Comparison of ENCODE assay signal across 1 cellular context in genomic region chr18:24051256-24051947, GRCh38.
A peak's percentile ranks its signal among the peaks of the same experiment; 100 is the strongest.
TF ChIP-seq lines count a peak whose summit lies in the region.

No MANE protein-coding gene starts in this region.

TF ChIP-seq in HepG2, 621 proteins besides CTCF, POLR2A, EP300 and RAD21 (continued from another document and continues in another):
- TF ChIP-seq HNF4G (IDR thresholded peaks at IDR 0.05; ENCODE audit: borderline replicate concordance, low read depth, low read length) (0 out of 2 replicates have a peak, but pooled peaks have one; percentile 25), HNF4G (CRISPR knock-in tag; IDR thresholded peaks at IDR 0.05; ENCODE audit: borderline replicate concordance, low read depth) (0 out of 2 replicates have a peak, but pooled peaks have one; percentile 39), MEF2D (CRISPR knock-in tag; IDR thresholded peaks at IDR 0.05) (no peak), RARA (CRISPR knock-in tag; IDR thresholded peaks at IDR 0.05) (peak; percentile 77; the same call in 1 of the 2 replicates), ZNF883 (CRISPR knock-in tag; IDR thresholded peaks at IDR 0.05; ENCODE audit: not compliant biosample characterization) (no peak), NFYB (CRISPR knock-in tag; IDR thresholded peaks at IDR 0.05) (no peak), ISX (CRISPR knock-in tag; conservative IDR thresholded peaks at IDR 0.05) (no peak), MBD4 (IDR thresholded peaks at IDR 0.05; ENCODE audit: borderline replicate concordance, low read length) (no peak), ZNF75D (CRISPR knock-in tag; IDR thresholded peaks at IDR 0.05; ENCODE audit: borderline replicate concordance) (no peak), TRIM24 (CRISPR knock-in tag; IDR thresholded peaks at IDR 0.05) (no peak), TFAP4 (IDR thresholded peaks at IDR 0.05; ENCODE audit: borderline replicate concordance, low read depth) (peak; percentile 26; the same call in 1 of the 2 replicates), MEIS2 (CRISPR knock-in tag; IDR thresholded peaks at IDR 0.05) (no peak), ZNF260 (CRISPR knock-in tag; IDR thresholded peaks at IDR 0.05; ENCODE audit: borderline replicate concordance, low read depth) (no peak), NFE2 (CRISPR knock-in tag; IDR thresholded peaks at IDR 0.05) (no peak), MAF1 (CRISPR knock-in tag; IDR thresholded peaks at IDR 0.05; ENCODE audit: borderline replicate concordance) (no peak; the same call in 1 of the 2 replicates), MAX (IDR thresholded peaks at IDR 0.05) (peak; percentile 62), HOXA9 (CRISPR knock-in tag; IDR thresholded peaks at IDR 0.05; ENCODE audit: borderline replicate concordance) (peak; percentile 38; the same call in 1 of the 2 replicates), ZNF557 (CRISPR knock-in tag; IDR thresholded peaks at IDR 0.05) (no peak), NFATC3 (CRISPR knock-in tag; IDR thresholded peaks at IDR 0.05) (no peak), MED1 (CRISPR knock-in tag; IDR thresholded peaks at IDR 0.05) (peak; percentile 70), YEATS2 (CRISPR knock-in tag; IDR thresholded peaks at IDR 0.05; ENCODE audit: borderline replicate concordance) (no peak), FOXM1 (CRISPR knock-in tag; IDR thresholded peaks at IDR 0.05) (no peak), ATF6 (CRISPR knock-in tag; conservative IDR thresholded peaks at IDR 0.05) (no peak), TBX2 (CRISPR knock-in tag; IDR thresholded peaks at IDR 0.05; ENCODE audit: borderline replicate concordance) (peak; percentile 91), SP140L (CRISPR knock-in tag; IDR thresholded peaks at IDR 0.05; ENCODE audit: borderline replicate concordance) (no peak), ZNF251 (CRISPR knock-in tag; IDR thresholded peaks at IDR 0.05) (no peak), ZBTB33 (CRISPR knock-in tag; IDR thresholded peaks at IDR 0.05) (no peak), TBP (CRISPR knock-in tag; IDR thresholded peaks at IDR 0.05) (no peak), CEBPB (IDR thresholded peaks at IDR 0.05; ENCODE audit: borderline replicate concordance, low read depth, low read length) (peak; percentile 42; the same call in 1 of the 2 replicates), ZNF552 (CRISPR knock-in tag; IDR thresholded peaks at IDR 0.05; ENCODE audit: borderline replicate concordance) (no peak), GRHL1 (CRISPR knock-in tag; conservative IDR thresholded peaks at IDR 0.05) (no peak), REPIN1 (CRISPR knock-in tag; IDR thresholded peaks at IDR 0.05; ENCODE audit: borderline replicate concordance, low read depth) (peak; percentile 57; the same call in 1 of the 2 replicates), ZNF761 (CRISPR knock-in tag; conservative IDR thresholded peaks at IDR 0.05) (0 out of 2 replicates have a peak, but pooled peaks have one; percentile 44), ZNF354B (CRISPR knock-in tag; IDR thresholded peaks at IDR 0.05) (no peak), ZNF136 (CRISPR knock-in tag; IDR thresholded peaks at IDR 0.05; ENCODE audit: low read depth) (no peak), ZNF639 (CRISPR knock-in tag; conservative IDR thresholded peaks at IDR 0.05) (no peak), ZNF362 (CRISPR knock-in tag; IDR thresholded peaks at IDR 0.05; ENCODE audit: borderline replicate concordance) (peak; percentile 51; the same call in 1 of the 2 replicates), GATAD2A (CRISPR knock-in tag; IDR thresholded peaks at IDR 0.05) (peak; percentile 79), SATB2 (CRISPR knock-in tag; IDR thresholded peaks at IDR 0.05) (peak; percentile 56), KAT8 (CRISPR knock-in tag; IDR thresholded peaks at IDR 0.05) (peak; percentile 53; the same call in 1 of the 2 replicates), ZNF850 (CRISPR knock-in tag; conservative IDR thresholded peaks at IDR 0.05) (no peak), LBX2 (CRISPR knock-in tag; IDR thresholded peaks at IDR 0.05; ENCODE audit: borderline replicate concordance) (no peak), REL (CRISPR knock-in tag; conservative IDR thresholded peaks at IDR 0.05) (no peak), TAF15 (IDR thresholded peaks at IDR 0.05; ENCODE audit: low read depth, low read length, poor library complexity, severe bottlenecking) (no peak), GATAD1 (CRISPR knock-in tag; IDR thresholded peaks at IDR 0.05) (no peak), PRPF4 (IDR thresholded peaks at IDR 0.05; ENCODE audit: low read depth, low read length, poor library complexity, severe bottlenecking) (no peak), ZNF687 (CRISPR knock-in tag; IDR thresholded peaks at IDR 0.05) (peak; percentile 54), ZNF839 (CRISPR knock-in tag; IDR thresholded peaks at IDR 0.05; ENCODE audit: borderline replicate concordance) (no peak), ZFP37 (CRISPR knock-in tag; IDR thresholded peaks at IDR 0.05; ENCODE audit: borderline replicate concordance) (no peak), MIER3 (CRISPR knock-in tag; IDR thresholded peaks at IDR 0.05; ENCODE audit: borderline replicate concordance) (peak; percentile 43; the same call in 1 of the 2 replicates)
